1 cellular context compared by ENCODE assay signal in genomic region chr6:26223677-26224546, GRCh38.
A peak's percentile ranks its signal among the peaks of the same experiment; 100 is the strongest.
TF ChIP-seq lines count a peak whose summit lies in the region.

No MANE protein-coding gene starts in this region.

TF ChIP-seq in HepG2, 621 proteins besides CTCF, POLR2A, EP300 and RAD21 (continued from another document and continues in another):
- TF ChIP-seq AHDC1 (CRISPR knock-in tag; IDR thresholded peaks at IDR 0.05; ENCODE audit: borderline replicate concordance) = 0 out of 2 replicates have a peak, but pooled peaks have one; percentile 21
- no peak for TF ChIP-seq ZNF331 (CRISPR knock-in tag; IDR thresholded peaks at IDR 0.05)
- no peak for TF ChIP-seq ZNF737 (CRISPR knock-in tag; IDR thresholded peaks at IDR 0.05; ENCODE audit: borderline replicate concordance)
- TF ChIP-seq ZNF552 (CRISPR knock-in tag; IDR thresholded peaks at IDR 0.05; ENCODE audit: borderline replicate concordance) = no peak
- TF ChIP-seq GATA4 (IDR thresholded peaks at IDR 0.05; ENCODE audit: borderline replicate concordance, low read depth) = no peak
- TF ChIP-seq HOXA9 (CRISPR knock-in tag; IDR thresholded peaks at IDR 0.05; ENCODE audit: borderline replicate concordance) = no peak
- TF ChIP-seq, protein P1, sequence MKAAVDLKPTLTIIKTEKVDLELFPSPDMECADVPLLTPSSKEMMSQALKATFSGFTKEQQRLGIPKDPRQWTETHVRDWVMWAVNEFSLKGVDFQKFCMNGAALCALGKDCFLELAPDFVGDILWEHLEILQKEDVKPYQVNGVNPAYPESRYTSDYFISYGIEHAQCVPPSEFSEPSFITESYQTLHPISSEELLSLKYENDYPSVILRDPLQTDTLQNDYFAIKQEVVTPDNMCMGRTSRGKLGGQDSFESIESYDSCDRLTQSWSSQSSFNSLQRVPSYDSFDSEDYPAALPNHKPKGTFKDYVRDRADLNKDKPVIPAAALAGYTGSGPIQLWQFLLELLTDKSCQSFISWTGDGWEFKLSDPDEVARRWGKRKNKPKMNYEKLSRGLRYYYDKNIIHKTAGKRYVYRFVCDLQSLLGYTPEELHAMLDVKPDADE (CRISPR knock-in tag; IDR thresholded peaks at IDR 0.05) = no peak
- no peak for TF ChIP-seq SOX6 (IDR thresholded peaks at IDR 0.05)
- peak; percentile 9; the same call in 1 of the 2 replicates for TF ChIP-seq SOX6 (CRISPR knock-in tag; IDR thresholded peaks at IDR 0.05)
- TF ChIP-seq ZNF367 (CRISPR knock-in tag; IDR thresholded peaks at IDR 0.05; ENCODE audit: borderline replicate concordance) = no peak
- TF ChIP-seq ZFP36L2 (CRISPR knock-in tag; IDR thresholded peaks at IDR 0.05) = no peak
- peak; percentile 14; the same call in 1 of the 2 replicates for TF ChIP-seq GFI1 (CRISPR knock-in tag; IDR thresholded peaks at IDR 0.05; ENCODE audit: borderline replicate concordance)
- TF ChIP-seq ZFX (CRISPR knock-in tag; IDR thresholded peaks at IDR 0.05; ENCODE audit: low read depth) = no peak; the same call in 1 of the 2 replicates
- TF ChIP-seq, protein P2, sequence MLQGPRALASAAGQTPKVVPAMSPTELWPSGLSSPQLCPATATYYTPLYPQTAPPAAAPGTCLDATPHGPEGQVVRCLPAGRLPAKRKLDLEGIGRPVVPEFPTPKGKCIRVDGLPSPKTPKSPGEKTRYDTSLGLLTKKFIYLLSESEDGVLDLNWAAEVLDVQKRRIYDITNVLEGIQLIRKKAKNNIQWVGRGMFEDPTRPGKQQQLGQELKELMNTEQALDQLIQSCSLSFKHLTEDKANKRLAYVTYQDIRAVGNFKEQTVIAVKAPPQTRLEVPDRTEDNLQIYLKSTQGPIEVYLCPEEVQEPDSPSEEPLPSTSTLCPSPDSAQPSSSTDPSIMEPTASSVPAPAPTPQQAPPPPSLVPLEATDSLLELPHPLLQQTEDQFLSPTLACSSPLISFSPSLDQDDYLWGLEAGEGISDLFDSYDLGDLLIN (CRISPR knock-in tag; IDR thresholded peaks at IDR 0.05; ENCODE audit: borderline replicate concordance) = no peak
- peak; percentile 50 for TF ChIP-seq PHF8 (CRISPR knock-in tag; IDR thresholded peaks at IDR 0.05)
- TF ChIP-seq, protein P3, sequence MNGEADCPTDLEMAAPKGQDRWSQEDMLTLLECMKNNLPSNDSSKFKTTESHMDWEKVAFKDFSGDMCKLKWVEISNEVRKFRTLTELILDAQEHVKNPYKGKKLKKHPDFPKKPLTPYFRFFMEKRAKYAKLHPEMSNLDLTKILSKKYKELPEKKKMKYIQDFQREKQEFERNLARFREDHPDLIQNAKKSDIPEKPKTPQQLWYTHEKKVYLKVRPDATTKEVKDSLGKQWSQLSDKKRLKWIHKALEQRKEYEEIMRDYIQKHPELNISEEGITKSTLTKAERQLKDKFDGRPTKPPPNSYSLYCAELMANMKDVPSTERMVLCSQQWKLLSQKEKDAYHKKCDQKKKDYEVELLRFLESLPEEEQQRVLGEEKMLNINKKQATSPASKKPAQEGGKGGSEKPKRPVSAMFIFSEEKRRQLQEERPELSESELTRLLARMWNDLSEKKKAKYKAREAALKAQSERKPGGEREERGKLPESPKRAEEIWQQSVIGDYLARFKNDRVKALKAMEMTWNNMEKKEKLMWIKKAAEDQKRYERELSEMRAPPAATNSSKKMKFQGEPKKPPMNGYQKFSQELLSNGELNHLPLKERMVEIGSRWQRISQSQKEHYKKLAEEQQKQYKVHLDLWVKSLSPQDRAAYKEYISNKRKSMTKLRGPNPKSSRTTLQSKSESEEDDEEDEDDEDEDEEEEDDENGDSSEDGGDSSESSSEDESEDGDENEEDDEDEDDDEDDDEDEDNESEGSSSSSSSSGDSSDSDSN (CRISPR knock-in tag; IDR thresholded peaks at IDR 0.05) = 0 out of 2 replicates have a peak, but pooled peaks have one; percentile 14
- no peak for TF ChIP-seq ZNF562 (CRISPR knock-in tag; IDR thresholded peaks at IDR 0.05; ENCODE audit: borderline replicate concordance)
- no peak for TF ChIP-seq THYN1 (CRISPR knock-in tag; IDR thresholded peaks at IDR 0.05; ENCODE audit: borderline replicate concordance, low read depth)
- no peak for TF ChIP-seq KDM1A (CRISPR knock-in tag; IDR thresholded peaks at IDR 0.05)
- no peak for TF ChIP-seq ZFP82 (CRISPR knock-in tag; IDR thresholded peaks at IDR 0.05; ENCODE audit: borderline replicate concordance)
- TF ChIP-seq ZMYM2 (CRISPR knock-in tag; IDR thresholded peaks at IDR 0.05) = no peak
- no peak for TF ChIP-seq MLLT10 (CRISPR knock-in tag; IDR thresholded peaks at IDR 0.05)
- no peak for TF ChIP-seq ZNF296 (CRISPR knock-in tag; conservative IDR thresholded peaks at IDR 0.05)
- TF ChIP-seq ZNF563 (CRISPR knock-in tag; IDR thresholded peaks at IDR 0.05) = no peak
- no peak for TF ChIP-seq FOXO1 (CRISPR knock-in tag; IDR thresholded peaks at IDR 0.05)
- no peak for TF ChIP-seq MYNN (CRISPR knock-in tag; IDR thresholded peaks at IDR 0.05; ENCODE audit: low read depth)
- TF ChIP-seq AGO2 (optimal IDR thresholded peaks at IDR 0.05; ENCODE audit: low read depth, low read length) = no peak
- no peak; the same call in 1 of the 2 replicates for TF ChIP-seq FOXC1 (CRISPR knock-in tag; IDR thresholded peaks at IDR 0.05; ENCODE audit: borderline replicate concordance)
- no peak for TF ChIP-seq TRIM24 (CRISPR knock-in tag; IDR thresholded peaks at IDR 0.05)
- no peak for TF ChIP-seq FLYWCH1 (CRISPR knock-in tag; IDR thresholded peaks at IDR 0.05)
- no peak for TF ChIP-seq KDM6A (CRISPR knock-in tag; IDR thresholded peaks at IDR 0.05; ENCODE audit: low read depth)
- TF ChIP-seq ZNF710 (CRISPR knock-in tag; IDR thresholded peaks at IDR 0.05; ENCODE audit: borderline replicate concordance) = no peak
- TF ChIP-seq THRA (CRISPR knock-in tag; IDR thresholded peaks at IDR 0.05; ENCODE audit: borderline replicate concordance) = 0 out of 2 replicates have a peak, but pooled peaks have one; percentile 14
- peak; percentile 17; the same call in 1 of the 2 replicates for TF ChIP-seq ZSCAN9 (CRISPR knock-in tag; IDR thresholded peaks at IDR 0.05; ENCODE audit: borderline replicate concordance)
- no peak for TF ChIP-seq SMAD9 (CRISPR knock-in tag; IDR thresholded peaks at IDR 0.05)
- TF ChIP-seq, protein P4, sequence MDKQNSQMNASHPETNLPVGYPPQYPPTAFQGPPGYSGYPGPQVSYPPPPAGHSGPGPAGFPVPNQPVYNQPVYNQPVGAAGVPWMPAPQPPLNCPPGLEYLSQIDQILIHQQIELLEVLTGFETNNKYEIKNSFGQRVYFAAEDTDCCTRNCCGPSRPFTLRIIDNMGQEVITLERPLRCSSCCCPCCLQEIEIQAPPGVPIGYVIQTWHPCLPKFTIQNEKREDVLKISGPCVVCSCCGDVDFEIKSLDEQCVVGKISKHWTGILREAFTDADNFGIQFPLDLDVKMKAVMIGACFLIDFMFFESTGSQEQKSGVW (CRISPR knock-in tag; IDR thresholded peaks at IDR 0.05; ENCODE audit: borderline replicate concordance) = no peak
- peak; percentile 52; the same call in 1 of the 2 replicates for TF ChIP-seq ATM (IDR thresholded peaks at IDR 0.05; ENCODE audit: borderline replicate concordance)
- no peak for TF ChIP-seq ZNF512 (CRISPR knock-in tag; IDR thresholded peaks at IDR 0.05)
- no peak for TF ChIP-seq SMC3 (IDR thresholded peaks at IDR 0.05; ENCODE audit: low read length)
- TF ChIP-seq ZNF547 (CRISPR knock-in tag; IDR thresholded peaks at IDR 0.05) = no peak
- TF ChIP-seq SPEN (CRISPR knock-in tag; IDR thresholded peaks at IDR 0.05; ENCODE audit: low read depth) = no peak
- TF ChIP-seq ZNF740 (CRISPR knock-in tag; IDR thresholded peaks at IDR 0.05) = no peak
- TF ChIP-seq CENPT (CRISPR knock-in tag; IDR thresholded peaks at IDR 0.05; ENCODE audit: low read depth) = no peak
- no peak for TF ChIP-seq ATRX (CRISPR knock-in tag; IDR thresholded peaks at IDR 0.05; ENCODE audit: borderline replicate concordance)
- TF ChIP-seq SP4 (CRISPR knock-in tag; IDR thresholded peaks at IDR 0.05) = no peak
